ENCODE assay signal across 33 cellular contexts in the genomic region with DNA sequence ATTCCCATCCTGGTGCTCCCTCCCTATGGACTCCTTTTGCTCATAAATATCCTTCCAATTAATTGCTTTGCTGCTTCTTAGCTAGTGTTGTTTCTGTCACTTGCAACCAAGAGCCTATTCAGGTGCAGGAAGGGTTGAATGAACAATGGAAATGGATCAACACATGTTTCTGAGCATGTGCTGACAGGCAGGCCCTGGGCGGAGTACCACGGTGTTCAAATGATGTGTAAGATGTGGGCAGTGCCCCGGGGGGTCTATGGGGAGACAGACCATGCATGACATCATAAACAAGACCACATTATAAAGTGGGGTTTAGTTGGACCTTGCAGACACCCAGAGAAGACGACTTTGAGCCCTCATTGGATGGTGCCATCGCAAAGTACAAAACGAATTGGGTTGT. TPM values are rescaled to one million over a fixed set of nuclear protein-coding genes. Genes with fewer than 3 reads are reported as not detected.
"Had no signal": no experiment of that assay in that cellular context is flagged by ENCODE, and none has a peak within 500 bp of the region (broad histone marks: within the 10 kb centered on the region; RNA-seq: fewer than 3 reads in every experiment).

No MANE protein-coding gene starts in this region.

- H3K36me3 ChIP-seq: ascending aorta had no signal

- ATAC-seq: activated CD8-positive, alpha-beta T cell treated with anti-CD3 and anti-CD28 coated beads for 36 hours; activated naive CD8-positive, alpha-beta T cell treated with anti-CD3 and anti-CD28 coated beads, Interleukin-2, amount 50 U/mL, for 24 hours; activated T-cell treated with anti-CD3 and anti-CD28 coated beads, Interleukin-2, amount 50 U/mL, for 4 hours; activated T-cell treated with anti-CD3 and anti-CD28 coated beads, Interleukin-2, amount 50 U/mL, for 72 hours; activated T-helper 17 cell treated with anti-CD3 and anti-CD28 coated beads, Interleukin-2, amount 50 U/mL, for 72 hours had no signal

- FAIRE-seq: TTC549 had no signal

- H3K27ac ChIP-seq: ascending aorta, VCaP had no signal

- H3K9me3 ChIP-seq: ascending aorta had no signal

- H3K4me3 ChIP-seq: ascending aorta had no signal

- H3K27me3 ChIP-seq: ascending aorta had no signal

- DNase-seq: activated B cell treated with CpG ODN at 0.5 μM for 24 hours; activated CD4-positive, alpha-beta memory T cell treated with anti-CD3 and anti-CD28 coated beads for 36 hours; activated CD4-positive, alpha-beta T cell treated with anti-CD3 and anti-CD28 coated beads for 4 hours; activated CD4-positive, alpha-beta T cell treated with anti-CD3 and anti-CD28 coated beads, Interleukin-2, amount 10 ng/mL, durations not matched to agents 24 days and 14 days; activated CD4-positive, alpha-beta T cell treated with anti-CD3 and anti-CD28 coated beads, Interleukin-2, amount 50 U/mL, for 1 hour; activated CD4-positive, alpha-beta T cell treated with anti-CD3 and anti-CD28 coated beads, Interleukin-2, amount 50 U/mL, for 4 hours; activated CD4-positive, CD25-positive, alpha-beta regulatory T cell treated with anti-CD3 and anti-CD28 coated beads, Interleukin-2, amount 50 U/mL, for 72 hours; activated CD8-positive, alpha-beta memory T cell treated with anti-CD3 and anti-CD28 coated beads, Interleukin-2, amount 50 U/mL, for 4 hours; activated CD8-positive, alpha-beta T cell treated with anti-CD3 and anti-CD28 coated beads for 36 hours; activated effector memory CD4-positive, alpha-beta T cell treated with anti-CD3 and anti-CD28 coated beads, Interleukin-2, amount 50 U/mL, for 16 hours; activated gamma-delta T cell treated with Interleukin-2 at 50 U/mL for 16 hours; activated naive CD4-positive, alpha-beta T cell; activated naive CD4-positive, alpha-beta T cell treated with anti-CD3 and anti-CD28 coated beads, Interleukin-2, amount 10 ng/mL, durations not matched to agents 7 days and 5 days; activated naive CD8-positive, alpha-beta T cell treated with anti-CD3 and anti-CD28 coated beads, Interleukin-2, amount 10 ng/mL, durations not matched to agents 7 days and 5 days; activated naive CD8-positive, alpha-beta T cell treated with anti-CD3 and anti-CD28 coated beads, Interleukin-2, amount 50 U/mL, for 24 hours; activated T-cell treated with anti-CD3 and anti-CD28 coated beads for 4 hours; activated T-cell treated with anti-CD3 and anti-CD28 coated beads, Interleukin-2, amount 50 U/mL, for 1 hour; activated T-cell treated with anti-CD3 and anti-CD28 coated beads, Interleukin-2, amount 50 U/mL, for 4 hours; activated T-cell treated with anti-CD3 and anti-CD28 coated beads, Interleukin-2, amount 50 U/mL, for 72 hours; amygdala; anterior cingulate cortex; central memory CD4-positive, alpha-beta T cell; T-helper 1 cell; T-helper 2 cell; T-helper 9 cell had no signal

RNA-seq across cellular contexts. Expression of gene MEOX1, which starts 48.4 kb away (rescaled TPM):
- total RNA-seq: activated B cell treated with CpG ODN at 0.5 μM for 24 hours had no signal

RNA-seq across cellular contexts. Expression of gene SOST, which starts 48.5 kb away (rescaled TPM):
- total RNA-seq: activated B cell treated with CpG ODN at 0.5 μM for 24 hours; activated CD4-positive, alpha-beta memory T cell treated with anti-CD3 and anti-CD28 coated beads for 36 hours; activated CD4-positive, alpha-beta T cell treated with anti-CD3 and anti-CD28 coated beads, Interleukin-2, amount 10 ng/mL, durations not matched to agents 24 days and 14 days; activated CD8-positive, alpha-beta memory T cell treated with anti-CD3 and anti-CD28 coated beads for 36 hours; activated CD8-positive, alpha-beta T cell treated with anti-CD3 and anti-CD28 coated beads for 36 hours; activated naive CD8-positive, alpha-beta T cell treated with anti-CD3 and anti-CD28 coated beads, Interleukin-2, amount 10 ng/mL, durations not matched to agents 7 days and 5 days; activated T-cell treated with anti-CD3 and anti-CD28 coated beads, Interleukin-2, amount 50 U/mL, for 4 hours; activated T-cell treated with anti-CD3 and anti-CD28 coated beads, Interleukin-2, amount 50 U/mL, for 72 hours; activated T-helper 1 cell treated with anti-CD3 and anti-CD28 coated beads, Interleukin-12 subunit alpha, Interleukin-12 subunit beta, Interleukin-2, Interleukin-4 antibody, amounts not matched to agents 30 ng/mL and 10 ng/mL and 1 ng/mL, durations not matched to agents 14 hours and 24 hours and 36 hours; activated T-helper 17 cell treated with anti-CD3 and anti-CD28 coated beads, Interleukin-2, amount 50 U/mL, for 72 hours; cerebellum had no signal
- polyA plus RNA-seq: adipose tissue had no signal
